ENCODE assay signal across 27 cellular contexts in genomic region chr4:126385954-126386353, GRCh38.
"Had no signal": no experiment of that assay in that cellular context is flagged by ENCODE, and none has a peak within 500 bp of the region (broad histone marks: within the 10 kb centered on the region; RNA-seq: fewer than 3 reads in every experiment).

No MANE protein-coding gene starts in this region.

- H2AFZ ChIP-seq: hepatocyte had no signal

- FAIRE-seq: endothelial cell of umbilical vein, frontal cortex had no signal

- H3K27ac ChIP-seq: colonic mucosa, coronary artery, dorsolateral prefrontal cortex, epithelial cell of prostate, esophagus muscularis mucosa, esophagus squamous epithelium, foreskin keratinocyte, gastrocnemius medialis, gastroesophageal sphincter, heart left ventricle, heart right ventricle, hepatocyte had no signal

- H3K9me3 ChIP-seq: colonic mucosa, esophagus muscularis mucosa, esophagus squamous epithelium, gastrocnemius medialis, gastroesophageal sphincter had no signal

- H3K36me3 ChIP-seq: colonic mucosa, esophagus muscularis mucosa, esophagus squamous epithelium, gastrocnemius medialis, gastroesophageal sphincter, heart left ventricle, heart right ventricle had no signal

- ATAC-seq: effector memory CD8-positive, alpha-beta T cell; esophagus mucosa; foreskin keratinocyte; gastrocnemius medialis; gastroesophageal sphincter; heart left ventricle; heart right ventricle had no signal

- H3K4me1 ChIP-seq: colonic mucosa, esophagus muscularis mucosa, esophagus squamous epithelium, foreskin keratinocyte, gastrocnemius medialis, gastroesophageal sphincter, heart left ventricle, heart right ventricle had no signal

- H3K27me3 ChIP-seq: colonic mucosa, esophagus muscularis mucosa, esophagus squamous epithelium, foreskin keratinocyte, gastrocnemius medialis, gastroesophageal sphincter, heart left ventricle, heart right ventricle, hepatocyte had no signal

- DNase-seq: colonic mucosa; cortex of kidney; dermis blood vessel endothelial cell; dorsolateral prefrontal cortex; effector CD4-positive, alpha-beta T cell; effector CD8-positive, alpha-beta T cell; effector memory CD4-positive, alpha-beta T cell; effector memory CD8-positive, alpha-beta T cell; endodermal cell; erythroblast; esophagus squamous epithelium; foreskin fibroblast; foreskin melanocyte; gastrocnemius medialis; glutamatergic neuron; head of caudate nucleus; heart left ventricle; heart right ventricle had no signal

- H3K79me2 ChIP-seq: hepatocyte had no signal

- H3K4me3 ChIP-seq: colonic mucosa, coronary artery, dorsolateral prefrontal cortex, esophagus muscularis mucosa, esophagus squamous epithelium, gastrocnemius medialis, gastroesophageal sphincter, heart left ventricle, heart right ventricle, hepatocyte had no signal

- H3K4me2 ChIP-seq: hepatocyte had no signal
